Comparison of ENCODE assay signal across 20 cellular contexts in genomic region chr2:33240178-33240577, GRCh38.
A peak's percentile ranks its signal among the peaks of the same experiment; 100 is the strongest.
DNase-seq lines count a peak whose midpoint lies in the region; ATAC-seq and TF ChIP-seq lines count a peak whose summit lies in the region.
"Had no signal": no experiment of that assay in that cellular context is flagged by ENCODE, and none has a peak within 500 bp of the region (broad histone marks: within the 10 kb centered on the region; RNA-seq: fewer than 3 reads in every experiment).

No MANE protein-coding gene starts in this region.

- no peaks in the 10 kb centered on the region for H3K9me3 ChIP-seq in heart left ventricle
- no peaks in the 10 kb centered on the region for H3K9me3 ChIP-seq in CD8-positive, alpha-beta memory T cell (ENCODE audit: low read length)
- H3K9me3 ChIP-seq: ovary, stomach had no signal

- no peaks in the 10 kb centered on the region for H3K9me3 Mint-ChIP-seq in endothelial cell (ENCODE audit: unreplicated experiment)
- H3K9me3 Mint-ChIP-seq in CD8-positive, alpha-beta memory T cell, result peaks cover 0 to 2% (median 0%) of the 10 kb centered on the region in 5 donors
- H3K9me3 Mint-ChIP-seq: activated CD4-positive, alpha-beta T cell treated with anti-CD3 and anti-CD28 coated beads, Interleukin-2, amount 10 ng/mL, durations not matched to agents 24 days and 14 days; activated T-cell treated with anti-CD3 and anti-CD28 coated beads, Interleukin-2, amount 50 U/mL, for 24 hours; GM23338 had no signal

- intact Hi-C loops in heart left ventricle (cut with DNase I), result no loop called here

- TF ChIP-seq CTCF in endothelial cell (IDR thresholded peaks at IDR 0.05; ENCODE audit: unreplicated experiment) (no peak), heart left ventricle (IDR thresholded peaks at IDR 0.05) (no peak)

- peak overlapping the region; percentile 73 for H3K27ac Mint-ChIP-seq in endothelial cell (ENCODE audit: unreplicated experiment)
- H3K27ac Mint-ChIP-seq in CD8-positive, alpha-beta memory T cell, result no peak overlapping the region
- H3K27ac Mint-ChIP-seq: activated CD4-positive, alpha-beta T cell treated with anti-CD3 and anti-CD28 coated beads, Interleukin-2, amount 10 ng/mL, durations not matched to agents 24 days and 14 days; activated T-cell treated with anti-CD3 and anti-CD28 coated beads, Interleukin-2, amount 50 U/mL, for 24 hours; GM23338 had no signal

- H3K27me3 ChIP-seq in heart left ventricle, result no peaks in the 10 kb centered on the region
- no peaks in the 10 kb centered on the region for H3K27me3 ChIP-seq in CD8-positive, alpha-beta memory T cell (ENCODE audit: insufficient read depth, low read length, poor library complexity, severe bottlenecking)
- H3K27me3 ChIP-seq: foreskin keratinocyte, ovary, stomach had no signal

- CTCF ChIA-PET in CD8-positive, alpha-beta memory T cell (lab: Charles Lee), result no interaction called here

- 54 to 62% (median 60%) methylated on average over 4 of the region's 4 CpGs for WGBS in heart left ventricle, 4 donors

- H3K4me1 ChIP-seq in heart left ventricle, result peaks cover 0 to 17% (median 5%) of the 10 kb centered on the region in 12 donors
- no peaks in the 10 kb centered on the region for H3K4me1 ChIP-seq in CD8-positive, alpha-beta memory T cell (ENCODE audit: insufficient read depth, low read length)

- no peak overlapping the region for H3K27ac ChIP-seq in heart left ventricle
- no peak overlapping the region for H3K27ac ChIP-seq in CD8-positive, alpha-beta memory T cell (ENCODE audit: low read depth, low read length)
- H3K27ac ChIP-seq: foreskin keratinocyte had no signal

- peaks cover 0 to 5% (median 0%) of the 10 kb centered on the region in 9 donors for H3K36me3 ChIP-seq in heart left ventricle
- no peaks in the 10 kb centered on the region for H3K36me3 ChIP-seq in CD8-positive, alpha-beta memory T cell (ENCODE audit: insufficient read depth, low read length)
- H3K36me3 ChIP-seq: ovary, stomach had no signal

- no peak overlapping the region for H3K4me3 ChIP-seq in heart left ventricle
- H3K4me3 ChIP-seq in CD8-positive, alpha-beta memory T cell (ENCODE audit: low read length), result no peak overlapping the region
- H3K4me3 ChIP-seq: coronary artery, GM23338, ovary, stomach had no signal

- peaks cover 21% of the 10 kb centered on the region for H3K4me1 Mint-ChIP-seq in endothelial cell (ENCODE audit: unreplicated experiment)
- no peaks in the 10 kb centered on the region for H3K4me1 Mint-ChIP-seq in CD8-positive, alpha-beta memory T cell
- H3K4me1 Mint-ChIP-seq: activated CD4-positive, alpha-beta T cell treated with anti-CD3 and anti-CD28 coated beads, Interleukin-2, amount 10 ng/mL, durations not matched to agents 24 days and 14 days; GM23338 had no signal

- ATAC-seq in left lobe of liver (peak; percentile 66), heart left ventricle (no peak), HG02642 (IDR thresholded peaks at IDR 0.05; ENCODE audit: poor library complexity, unreplicated experiment) (no peak), GM21737 (IDR thresholded peaks at IDR 0.05; ENCODE audit: unreplicated experiment) (no peak)
- ATAC-seq: foreskin keratinocyte, GM23338, Right ventricle myocardium inferior had no signal

- no peak overlapping the region for H3K4me3 Mint-ChIP-seq in endothelial cell (ENCODE audit: unreplicated experiment)
- no peak overlapping the region for H3K4me3 Mint-ChIP-seq in CD8-positive, alpha-beta memory T cell
- H3K4me3 Mint-ChIP-seq: activated CD4-positive, alpha-beta T cell treated with anti-CD3 and anti-CD28 coated beads, Interleukin-2, amount 10 ng/mL, durations not matched to agents 24 days and 14 days; activated T-cell treated with anti-CD3 and anti-CD28 coated beads, Interleukin-2, amount 50 U/mL, for 24 hours; GM23338 had no signal

- POLR2A ChIA-PET in CD8-positive, alpha-beta memory T cell (lab: Charles Lee), result no interaction called here

- peak; percentile 16 for DNase-seq in AG08396 (ENCODE audit: low spot score)
- DNase-seq in NCI-H69 (lab: John Stamatoyannopoulos, UW), result peak; percentile 16
- no peak for DNase-seq in endothelial cell (ENCODE audit: low spot score)
- no peak for DNase-seq in left lobe of liver (ENCODE audit: low spot score)
- DNase-seq in heart left ventricle, result no peak
- DNase-seq in CD8-positive, alpha-beta memory T cell, result no peak
- DNase-seq: activated CD4-positive, alpha-beta T cell treated with anti-CD3 and anti-CD28 coated beads, Interleukin-2, amount 10 ng/mL, durations not matched to agents 24 days and 14 days; activated T-cell treated with anti-CD3 and anti-CD28 coated beads, Interleukin-2, amount 50 U/mL, for 24 hours; Calu3; NCI-H187 treated with DMSO at 0.1 percent for 48 hours; NCI-H526; ovary; stomach; T1000 had no signal

- TF ChIP-seq POLR2A in heart left ventricle (IDR thresholded peaks at IDR 0.05), result no peak

- H3K27me3 Mint-ChIP-seq in endothelial cell (ENCODE audit: unreplicated experiment), result no peaks in the 10 kb centered on the region
- peaks cover 0 to 5% of the 10 kb centered on the region in 2 donors for H3K27me3 Mint-ChIP-seq in CD8-positive, alpha-beta memory T cell

- H3K36me3 Mint-ChIP-seq in endothelial cell (ENCODE audit: low read depth, unreplicated experiment), result peaks cover 20% of the 10 kb centered on the region
- H3K36me3 Mint-ChIP-seq in CD8-positive, alpha-beta memory T cell, result no peaks in the 10 kb centered on the region

Comparison
In these comparisons a context has a peak if more than half of its experiments do, and no peak if none do; other contexts are left out.
1. DNase-seq: peak in AG08396 (single experiment) and NCI-H69 (single experiment); none in endothelial cell (single experiment), left lobe of liver (single experiment), heart left ventricle (0 of 5) and CD8-positive, alpha-beta memory T cell (0 of 5).